ENCODE assay signal across 29 cellular contexts in genomic region chr9:138051586-138052321, GRCh38.
DNase-seq lines count a peak whose midpoint lies in the region; ATAC-seq and TF ChIP-seq lines count a peak whose summit lies in the region.
"Had no signal": no experiment of that assay in that cellular context is flagged by ENCODE, and none has a peak within 500 bp of the region (broad histone marks: within the 10 kb centered on the region; RNA-seq: fewer than 3 reads in every experiment).

No MANE protein-coding gene starts in this region.

- no peak overlapping the region for H2BK5ac ChIP-seq in neuronal stem cell (ENCODE audit: low read length)

- CTCF ChIA-PET in mammary epithelial cell (lab: Charles Lee; ENCODE audit: low non-redundant PET) = no interaction called here

- no peak overlapping the region for H4K91ac ChIP-seq in neuronal stem cell (ENCODE audit: low read depth, low read length, poor library complexity)

- H2BK120ac ChIP-seq in neuronal stem cell (ENCODE audit: low read depth, low read length) = no peak overlapping the region

- BruUV-seq in mammary epithelial cell (replicated peaks; lab: Mats Ljungman, UMichigan) = no TSS peak

- peaks cover 55% of the 10 kb centered on the region for H3K27me3 ChIP-seq in left ventricle myocardium inferior (ENCODE audit: low read depth)
- H3K27me3 ChIP-seq in endodermal cell (ENCODE audit: control insufficient read depth, insufficient read depth, low read length, poor library complexity, severe bottlenecking) = no peaks in the 10 kb centered on the region
- H3K27me3 ChIP-seq in neuronal stem cell (ENCODE audit: control insufficient read depth in 3 of 3, insufficient read depth in 3 of 3, low read depth in 1 of 3, low read length in 3 of 3) = no peaks in the 10 kb centered on the region
- peaks cover 93% of the 10 kb centered on the region for H3K27me3 ChIP-seq in MM.1S (replicated peaks; ENCODE audit: insufficient read depth, low read length)
- no peaks in the 10 kb centered on the region for H3K27me3 ChIP-seq in mammary epithelial cell (ENCODE audit: insufficient read depth, low read length)
- H3K27me3 ChIP-seq: BLaER1 had no signal

- H2AFZ ChIP-seq in neuronal stem cell (ENCODE audit: low read length) = peak overlapping the region; percentile 51
- H2AFZ ChIP-seq in MM.1S (ENCODE audit: low read length) = no peak overlapping the region
- no peak overlapping the region for H2AFZ ChIP-seq in mammary epithelial cell (ENCODE audit: low read depth, low read length)

- in situ Hi-C loops in mammary epithelial cell (cut with MboI; ENCODE audit: low sequenced_read_pairs in 2 of 2) = no loop called here

- intact Hi-C loops in cardiac septum (cut with DNase I) = no loop called here
- intact Hi-C loops in left ventricle myocardium inferior (cut with micrococcal nuclease) = no loop called here
- intact Hi-C loops in mammary epithelial cell (cut with micrococcal nuclease) = no loop called here

- 77 to 88% methylated on average over 6 to 14 of the region's 15 CpGs for WGBS in endodermal cell (ENCODE audit: insufficient coverage in 1 of 2, insufficient read length in 1 of 2), 2 experiments
- no CpG with 5 or more reads among the region's 15 CpGs for WGBS in neuronal stem cell (ENCODE audit: extremely low coverage in 2 of 2, insufficient read length in 2 of 2, insufficient replicate concordance in 1 of 2), 2 donors
- 76% methylated on average over 14 of the region's 15 CpGs for WGBS in mammary epithelial cell (ENCODE audit: low coverage, missing lambda C conversion rate)

- H3K9me3 Mint-ChIP-seq in endodermal cell = no peaks in the 10 kb centered on the region
- H3K9me3 Mint-ChIP-seq: activated naive CD4-positive, alpha-beta T cell treated with anti-CD3 and anti-CD28 coated beads for 36 hours; activated T-cell treated with anti-CD3 and anti-CD28 coated beads, Interleukin-2, amount 50 U/mL, for 24 hours had no signal

- H2AK5ac ChIP-seq in neuronal stem cell (ENCODE audit: low read depth, low read length) = no peak overlapping the region

- DNase-seq in cardiac septum (ENCODE audit: low spot score) = peak; percentile 33
- no peak for DNase-seq in left ventricle myocardium inferior
- peak; percentile 28 for DNase-seq in endodermal cell
- no peak for DNase-seq in neuronal stem cell (ENCODE audit: low spot score)
- no peak for DNase-seq in MM.1S
- no peak for DNase-seq in mammary epithelial cell
- DNase-seq in RPMI8226 = no peak
- DNase-seq: activated CD4-positive, alpha-beta T cell treated with anti-CD3 and anti-CD28 coated beads, Interleukin-2, amount 50 U/mL, for 48 hours; activated naive CD4-positive, alpha-beta T cell treated with anti-CD3 and anti-CD28 coated beads for 36 hours; activated T-cell treated with anti-CD3 and anti-CD28 coated beads, Interleukin-2, amount 50 U/mL, for 24 hours; amniotic stem cell; Caco-2; cortex of kidney; IMR-90; NCI-H1105; NCI-H2081; NCI-H345; NCI-H774; stimulated activated CD4-positive, alpha-beta T cell treated with anti-CD3 and anti-CD28 coated beads, Interleukin-2, amount 100 ng/mL, for 24 hours; substantia nigra; T-helper 9 cell; WERI-Rb-1 had no signal

- no peak overlapping the region for H2BK15ac ChIP-seq in neuronal stem cell (ENCODE audit: low read length)

- H3K4me2 ChIP-seq in neuronal stem cell (ENCODE audit: insufficient read depth, low read length, poor library complexity, severe bottlenecking) = no peak overlapping the region
- H3K4me2 ChIP-seq in MM.1S (ENCODE audit: low read depth, low read length) = no peak overlapping the region
- no peak overlapping the region for H3K4me2 ChIP-seq in mammary epithelial cell (ENCODE audit: insufficient read depth, low read depth, low read length)
- H3K4me2 ChIP-seq: BLaER1 had no signal

- H3K4me1 ChIP-seq in left ventricle myocardium inferior (no peaks in the 10 kb centered on the region), endodermal cell (ENCODE audit: control insufficient read depth, insufficient read depth, low read length) (no peaks in the 10 kb centered on the region), neuronal stem cell (ENCODE audit: control insufficient read depth in 2 of 2, insufficient read depth in 1 of 2, low read depth in 1 of 2, low read length in 2 of 2) (peaks cover 0 to 3% of the 10 kb centered on the region in 2 donors), MM.1S (ENCODE audit: low read length) (no peaks in the 10 kb centered on the region), mammary epithelial cell (ENCODE audit: insufficient read depth, low read length) (no peaks in the 10 kb centered on the region)
- H3K4me1 ChIP-seq: breast epithelium, Caco-2 had no signal

- no peak for ATAC-seq in HG03460 (IDR thresholded peaks at IDR 0.05; ENCODE audit: unreplicated experiment)
- ATAC-seq: GM12878, HCT116, Right ventricle myocardium inferior had no signal

- H4K20me1 ChIP-seq in MM.1S (ENCODE audit: insufficient read depth, low read length) = no peaks in the 10 kb centered on the region
- no peaks in the 10 kb centered on the region for H4K20me1 ChIP-seq in mammary epithelial cell (ENCODE audit: insufficient read depth, low read length)
- H4K20me1 ChIP-seq: BLaER1 had no signal

- TF ChIP-seq CTCF in left ventricle myocardium inferior (IDR thresholded peaks at IDR 0.05; ENCODE audit: borderline replicate concordance) (no peak), endodermal cell (conservative IDR thresholded peaks at IDR 0.05) (no peak), MM.1S (IDR thresholded peaks at IDR 0.05; ENCODE audit: low read length) (no peak), mammary epithelial cell (conservative IDR thresholded peaks at IDR 0.05 in 1 of 2, IDR thresholded peaks at IDR 0.05 in 1 of 2; ENCODE audit: extremely low read depth in 1 of 2, insufficient read depth in 1 of 2, low read depth in 1 of 2, low read length in 2 of 2) (no peak)

- no peaks in the 10 kb centered on the region for H3K79me2 ChIP-seq in MM.1S (ENCODE audit: low read length)
- H3K79me2 ChIP-seq in mammary epithelial cell (ENCODE audit: insufficient read depth, low read length) = no peaks in the 10 kb centered on the region

- no peak overlapping the region for H3K4me3 Mint-ChIP-seq in endodermal cell
- H3K4me3 Mint-ChIP-seq: activated naive CD4-positive, alpha-beta T cell treated with anti-CD3 and anti-CD28 coated beads for 36 hours; activated T-cell treated with anti-CD3 and anti-CD28 coated beads, Interleukin-2, amount 50 U/mL, for 24 hours had no signal

- no peak overlapping the region for H3K4ac ChIP-seq in neuronal stem cell (ENCODE audit: low read length)

- H3K27ac ChIP-seq in left ventricle myocardium inferior (replicated peaks) (no peak overlapping the region), endodermal cell (ENCODE audit: low read depth, low read length) (no peak overlapping the region), neuronal stem cell (replicated peaks; ENCODE audit: low read length) (no peak overlapping the region), MM.1S (ENCODE audit: low read length) (no peak overlapping the region), mammary epithelial cell (ENCODE audit: insufficient read depth, low read depth, low read length) (no peak overlapping the region)
- H3K27ac ChIP-seq: BLaER1, breast epithelium, skin epidermis, WERI-Rb-1 had no signal

- no peaks in the 10 kb centered on the region for H3K9me2 ChIP-seq in MM.1S (replicated peaks; ENCODE audit: insufficient read depth, low read length)

- no peaks in the 10 kb centered on the region for H3F3A ChIP-seq in MM.1S (ENCODE audit: insufficient read depth, low read length)

- H3K14ac ChIP-seq in neuronal stem cell (ENCODE audit: low read length) = peak overlapping the region; percentile 41

- no peaks in the 10 kb centered on the region for H3K79me1 ChIP-seq in neuronal stem cell (ENCODE audit: low read depth, low read length)

- H3K27ac Mint-ChIP-seq in endodermal cell = no peak overlapping the region
- H3K27ac Mint-ChIP-seq: activated naive CD4-positive, alpha-beta T cell treated with anti-CD3 and anti-CD28 coated beads for 36 hours; activated T-cell treated with anti-CD3 and anti-CD28 coated beads, Interleukin-2, amount 50 U/mL, for 24 hours had no signal

- no peak overlapping the region for H2BK12ac ChIP-seq in neuronal stem cell (ENCODE audit: low read length)

- H3K9me3 ChIP-seq in left ventricle myocardium inferior (replicated peaks) = no peaks in the 10 kb centered on the region
- no peaks in the 10 kb centered on the region for H3K9me3 ChIP-seq in endodermal cell (ENCODE audit: control insufficient read depth, low read length)
- H3K9me3 ChIP-seq in neuronal stem cell (replicated peaks in 1 of 2; ENCODE audit: control insufficient read depth in 2 of 2, insufficient read depth in 1 of 2, low read depth in 1 of 2, low read length in 2 of 2) = peaks cover 0 to 4% of the 10 kb centered on the region in 2 donors
- H3K9me3 ChIP-seq in MM.1S (replicated peaks; ENCODE audit: insufficient read depth, low read length) = no peaks in the 10 kb centered on the region
- H3K9me3 ChIP-seq in mammary epithelial cell (replicated peaks; ENCODE audit: insufficient read depth, low read length) = peaks cover 20% of the 10 kb centered on the region
- H3K9me3 ChIP-seq: BLaER1, breast epithelium, Caco-2 had no signal

- no peak overlapping the region for H4K8ac ChIP-seq in neuronal stem cell (ENCODE audit: low read depth, low read length)

- no peaks in the 10 kb centered on the region for H3K27me3 Mint-ChIP-seq in endodermal cell (ENCODE audit: insufficient read depth)

- H3K18ac ChIP-seq in neuronal stem cell (ENCODE audit: low read length) = no peak overlapping the region

- H3K4me1 Mint-ChIP-seq in endodermal cell = peaks cover 2% of the 10 kb centered on the region

- peaks cover 41% of the 10 kb centered on the region for H3K36me3 Mint-ChIP-seq in endodermal cell (ENCODE audit: low read depth)

- dilution Hi-C loops in mammary epithelial cell (cut with HindIII; ENCODE audit: low sequenced_read_pairs) = no loop called here

- H3K9ac ChIP-seq in endodermal cell (ENCODE audit: extremely low read depth, low read length, poor library complexity, severe bottlenecking) (no peak overlapping the region), neuronal stem cell (ENCODE audit: low read depth, low read length, poor library complexity) (peak overlapping the region; percentile 50), MM.1S (ENCODE audit: low read length) (no peak overlapping the region), mammary epithelial cell (ENCODE audit: insufficient read depth, low read length) (no peak overlapping the region)
- H3K9ac ChIP-seq: BLaER1 had no signal

- H3K23ac ChIP-seq in neuronal stem cell (ENCODE audit: low read depth, low read length, poor library complexity) = peak overlapping the region; percentile 61

- H3K36me3 ChIP-seq in left ventricle myocardium inferior (no peaks in the 10 kb centered on the region), endodermal cell (ENCODE audit: control insufficient read depth, insufficient read depth, low read length) (no peaks in the 10 kb centered on the region), neuronal stem cell (replicated peaks in 1 of 2; ENCODE audit: control insufficient read depth in 2 of 2, insufficient read depth in 2 of 2, low read length in 2 of 2) (no peaks in the 10 kb centered on the region), MM.1S (replicated peaks; ENCODE audit: insufficient read depth, low read length) (no peaks in the 10 kb centered on the region), mammary epithelial cell (ENCODE audit: insufficient read depth, low read length) (no peaks in the 10 kb centered on the region)
- H3K36me3 ChIP-seq: BLaER1, breast epithelium had no signal

- H3K4me3 ChIP-seq in left ventricle myocardium inferior = no peak overlapping the region
- H3K4me3 ChIP-seq in endodermal cell (ENCODE audit: low read length) = no peak overlapping the region
- H3K4me3 ChIP-seq in neuronal stem cell (ENCODE audit: low read length in 2 of 2) = no peak overlapping the region
- H3K4me3 ChIP-seq in MM.1S (ENCODE audit: low read length) = no peak overlapping the region
- no peak overlapping the region for H3K4me3 ChIP-seq in mammary epithelial cell (replicated peaks in 1 of 3; ENCODE audit: insufficient read depth in 1 of 3, low read depth in 2 of 3, low read length in 3 of 3)
- H3K4me3 ChIP-seq: BLaER1, breast epithelium, GM12878, skin epidermis had no signal

Comparison
In these comparisons a context has a peak if more than half of its experiments do, and no peak if none do; other contexts are left out.
1. DNase-seq: peak in cardiac septum (single experiment) and endodermal cell (single experiment); none in left ventricle myocardium inferior (single experiment), neuronal stem cell (single experiment), MM.1S (single experiment), mammary epithelial cell (single experiment) and RPMI8226 (single experiment).